In the genomic region with DNA sequence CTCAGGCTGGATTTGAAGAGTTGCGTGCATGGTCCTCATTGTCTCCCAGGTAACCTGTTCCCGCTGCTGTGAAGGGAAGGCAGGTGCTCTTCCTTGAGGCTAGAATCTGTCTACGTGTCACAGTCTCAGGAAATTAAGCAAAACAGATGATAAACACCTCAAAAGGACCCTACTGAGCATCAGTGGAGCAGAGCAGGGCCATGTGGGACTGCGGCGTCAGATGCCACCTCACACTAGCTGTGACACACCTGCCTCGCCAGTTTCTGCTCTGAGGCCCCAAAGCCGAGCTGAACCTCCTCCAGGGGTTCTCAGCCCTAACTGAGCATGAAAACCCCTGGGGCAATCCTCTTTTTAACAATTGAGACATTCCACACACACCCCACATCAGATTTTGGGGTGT, we compare ENCODE assay signal across 30 cellular contexts. TPM values are rescaled to one million over a fixed set of nuclear protein-coding genes. Genes with fewer than 3 reads are reported as not detected.
"Had no signal": no experiment of that assay in that cellular context is flagged by ENCODE, and none has a peak within 500 bp of the region (broad histone marks: within the 10 kb centered on the region; RNA-seq: fewer than 3 reads in every experiment).

No MANE protein-coding gene starts in this region.

- H3K4me3 ChIP-seq: adrenal gland, body of pancreas, esophagus muscularis mucosa, gastrocnemius medialis, heart left ventricle had no signal

- ATAC-seq: activated CD8-positive, alpha-beta memory T cell treated with anti-CD3 and anti-CD28 coated beads, Interleukin-2, amount 10 ng/mL, durations not matched to agents 7 days and 5 days; activated CD8-positive, alpha-beta T cell treated with anti-CD3 and anti-CD28 coated beads, Interleukin-2, amount 10 ng/mL, durations not matched to agents 7 days and 5 days; activated naive CD4-positive, alpha-beta T cell treated with anti-CD3 and anti-CD28 coated beads, Interleukin-2, amount 50 U/mL, for 72 hours; body of pancreas; effector memory CD8-positive, alpha-beta T cell; foreskin keratinocyte; gastrocnemius medialis; heart left ventricle; WTC11 had no signal

- H3K9me3 Mint-ChIP-seq: activated CD4-positive, alpha-beta memory T cell treated with anti-CD3 and anti-CD28 coated beads for 36 hours; activated naive CD4-positive, alpha-beta T cell treated with anti-CD3 and anti-CD28 coated beads, Interleukin-2, amount 10 ng/mL, durations not matched to agents 7 days and 5 days; activated naive CD4-positive, alpha-beta T cell treated with anti-CD3 and anti-CD28 coated beads, Interleukin-2, amount 50 U/mL, for 72 hours; activated T-helper 1 cell treated with anti-CD3 and anti-CD28 coated beads, Interleukin-12 subunit alpha, Interleukin-12 subunit beta, Interleukin-2, Interleukin-4 antibody, amounts not matched to agents 30 ng/mL and 10 ng/mL and 1 ng/mL, durations not matched to agents 14 hours and 24 hours and 36 hours; effector memory CD8-positive, alpha-beta T cell; WTC11 had no signal

- DNase-seq: activated CD4-positive, alpha-beta memory T cell treated with anti-CD3 and anti-CD28 coated beads for 36 hours; activated CD4-positive, alpha-beta T cell treated with anti-CD3 and anti-CD28 coated beads for 1 hour; activated CD4-positive, alpha-beta T cell treated with anti-CD3 and anti-CD28 coated beads for 4 hours; activated CD8-positive, alpha-beta memory T cell treated with anti-CD3 and anti-CD28 coated beads, Interleukin-2, amount 10 ng/mL, durations not matched to agents 7 days and 5 days; activated CD8-positive, alpha-beta memory T cell treated with anti-CD3 and anti-CD28 coated beads, Interleukin-2, amount 50 U/mL, for 4 hours; activated CD8-positive, alpha-beta T cell treated with anti-CD3 and anti-CD28 coated beads, Interleukin-2, amount 10 ng/mL, durations not matched to agents 7 days and 5 days; activated gamma-delta T cell; activated naive CD4-positive, alpha-beta T cell; activated naive CD4-positive, alpha-beta T cell treated with anti-CD3 and anti-CD28 coated beads, Interleukin-2, amount 10 ng/mL, durations not matched to agents 7 days and 5 days; activated T-cell treated with anti-CD3 and anti-CD28 coated beads, Interleukin-2, amount 50 U/mL, for 1 hour; activated T-cell treated with anti-CD3 and anti-CD28 coated beads, Interleukin-2, amount 50 U/mL, for 48 hours; adrenal gland; amygdala; body of pancreas; caudate nucleus; cortex of kidney; dermis blood vessel endothelial cell; effector CD4-positive, alpha-beta T cell; effector memory CD8-positive, alpha-beta T cell; erythroblast; foreskin keratinocyte; gastrocnemius medialis; glutamatergic neuron; heart left ventricle; T-helper 2 cell had no signal

- H3K4me1 ChIP-seq: adrenal gland, body of pancreas, esophagus muscularis mucosa, foreskin keratinocyte, gastrocnemius medialis, heart left ventricle had no signal

- H3K9me3 ChIP-seq: adrenal gland, body of pancreas, esophagus muscularis mucosa, gastrocnemius medialis, heart left ventricle had no signal

- H3K27me3 Mint-ChIP-seq: activated CD4-positive, alpha-beta memory T cell treated with anti-CD3 and anti-CD28 coated beads for 36 hours; activated CD8-positive, alpha-beta memory T cell treated with anti-CD3 and anti-CD28 coated beads, Interleukin-2, amount 10 ng/mL, durations not matched to agents 7 days and 5 days had no signal

- H3K27ac Mint-ChIP-seq: activated CD4-positive, alpha-beta memory T cell treated with anti-CD3 and anti-CD28 coated beads for 36 hours; activated CD8-positive, alpha-beta memory T cell treated with anti-CD3 and anti-CD28 coated beads, Interleukin-2, amount 10 ng/mL, durations not matched to agents 7 days and 5 days; activated CD8-positive, alpha-beta T cell treated with anti-CD3 and anti-CD28 coated beads, Interleukin-2, amount 10 ng/mL, durations not matched to agents 7 days and 5 days; activated naive CD4-positive, alpha-beta T cell treated with anti-CD3 and anti-CD28 coated beads, Interleukin-2, amount 10 ng/mL, durations not matched to agents 7 days and 5 days; activated naive CD4-positive, alpha-beta T cell treated with anti-CD3 and anti-CD28 coated beads, Interleukin-2, amount 50 U/mL, for 72 hours; activated T-helper 1 cell treated with anti-CD3 and anti-CD28 coated beads, Interleukin-12 subunit alpha, Interleukin-12 subunit beta, Interleukin-2, Interleukin-4 antibody, amounts not matched to agents 30 ng/mL and 10 ng/mL and 1 ng/mL, durations not matched to agents 14 hours and 24 hours and 36 hours; effector memory CD8-positive, alpha-beta T cell; WTC11 had no signal

- H3K36me3 Mint-ChIP-seq: activated CD4-positive, alpha-beta memory T cell treated with anti-CD3 and anti-CD28 coated beads for 36 hours; activated CD8-positive, alpha-beta memory T cell treated with anti-CD3 and anti-CD28 coated beads, Interleukin-2, amount 10 ng/mL, durations not matched to agents 7 days and 5 days; activated naive CD4-positive, alpha-beta T cell treated with anti-CD3 and anti-CD28 coated beads, Interleukin-2, amount 10 ng/mL, durations not matched to agents 7 days and 5 days; WTC11 had no signal

- H3K36me3 ChIP-seq: adrenal gland had no signal

- H3K27me3 ChIP-seq: adrenal gland, body of pancreas, esophagus muscularis mucosa, foreskin keratinocyte, gastrocnemius medialis, heart left ventricle had no signal

- H3K27ac ChIP-seq: adrenal gland, body of pancreas, esophagus muscularis mucosa, foreskin keratinocyte, gastrocnemius medialis, heart left ventricle, VCaP had no signal

- H3K4me3 Mint-ChIP-seq: activated CD4-positive, alpha-beta memory T cell treated with anti-CD3 and anti-CD28 coated beads for 36 hours; activated CD8-positive, alpha-beta memory T cell treated with anti-CD3 and anti-CD28 coated beads, Interleukin-2, amount 10 ng/mL, durations not matched to agents 7 days and 5 days; activated CD8-positive, alpha-beta T cell treated with anti-CD3 and anti-CD28 coated beads, Interleukin-2, amount 10 ng/mL, durations not matched to agents 7 days and 5 days; activated naive CD4-positive, alpha-beta T cell treated with anti-CD3 and anti-CD28 coated beads, Interleukin-2, amount 10 ng/mL, durations not matched to agents 7 days and 5 days; activated T-helper 1 cell treated with anti-CD3 and anti-CD28 coated beads, Interleukin-12 subunit alpha, Interleukin-12 subunit beta, Interleukin-2, Interleukin-4 antibody, amounts not matched to agents 30 ng/mL and 10 ng/mL and 1 ng/mL, durations not matched to agents 14 hours and 24 hours and 36 hours; effector memory CD8-positive, alpha-beta T cell; WTC11 had no signal

RNA-seq across cellular contexts. Expression of gene ZAP70, which starts 41.9 kb away (rescaled TPM):
- total RNA-seq: dermis blood vessel endothelial cell, foreskin keratinocyte had no signal
